ENCODE assay signal across 19 cellular contexts in genomic region chr16:80664798-80665197, GRCh38.
"Had no signal": no experiment of that assay in that cellular context is flagged by ENCODE, and none has a peak within 500 bp of the region (broad histone marks: within the 10 kb centered on the region; RNA-seq: fewer than 3 reads in every experiment).

No MANE protein-coding gene starts in this region.

- H3K4me2 ChIP-seq: hepatocyte, smooth muscle cell had no signal

- H3K79me2 ChIP-seq: hepatocyte had no signal

- H3K27ac ChIP-seq: colonic mucosa, esophagus muscularis mucosa, hepatocyte, ovary had no signal

- H3K4me3 ChIP-seq: colonic mucosa, esophagus muscularis mucosa, hepatocyte, mucosa of descending colon, ovary, smooth muscle cell had no signal

- DNase-seq: colonic mucosa; effector CD4-positive, alpha-beta T cell; head of caudate nucleus; kidney glomerular epithelial cell; mucosa of descending colon; natural killer cell; nucleus accumbens; ovary; right cardiac atrium; stimulated activated CD4-positive, alpha-beta T cell treated with anti-CD3 and anti-CD28 coated beads, Interleukin-2, amount 100 ng/mL, for 48 hours; stimulated activated naive CD4-positive, alpha-beta T cell treated with Interleukin-2 at 50 U/mL for 16 hours; trophoblast cell had no signal

- H3K36me3 ChIP-seq: colonic mucosa, esophagus muscularis mucosa, ovary had no signal

- H3K4me1 Mint-ChIP-seq: natural killer cell had no signal

- H3K4me1 ChIP-seq: colonic mucosa, esophagus muscularis mucosa had no signal

- ATAC-seq: left lobe of liver, mucosa of descending colon, natural killer cell, right cardiac atrium had no signal

- H3K27ac Mint-ChIP-seq: natural killer cell had no signal

- H3K36me3 Mint-ChIP-seq: natural killer cell had no signal

- H3K9me3 ChIP-seq: colonic mucosa, ovary had no signal

- H2AFZ ChIP-seq: hepatocyte had no signal

- FAIRE-seq: urothelium cell line had no signal

- H3K4me3 Mint-ChIP-seq: endodermal cell, natural killer cell, neural crest cell had no signal

- H3K27me3 ChIP-seq: colonic mucosa, esophagus muscularis mucosa, hepatocyte, ovary had no signal
